ENCODE assay signal across 20 cellular contexts in genomic region chr19:30254214-30254613, GRCh38.
DNase-seq lines count a peak whose midpoint lies in the region; ATAC-seq and TF ChIP-seq lines count a peak whose summit lies in the region.
"Had no signal": no experiment of that assay in that cellular context is flagged by ENCODE, and none has a peak within 500 bp of the region (broad histone marks: within the 10 kb centered on the region; RNA-seq: fewer than 3 reads in every experiment).

No MANE protein-coding gene starts in this region.

- POLR2A ChIA-PET in HEK293 (lab: Yijun Ruan, JAX): interaction anchor here (0.7 kb wide), 1 partner anchor 16 kb away, joined by 3 read pairs; no protein-coding TSS in a partner anchor

- H3K27me3 ChIP-seq in esophagus squamous epithelium: peaks cover 0 to 49% (median 0%) of the 10 kb centered on the region in 4 donors
- H3K27me3 ChIP-seq in neural progenitor cell: peaks cover 10% of the 10 kb centered on the region
- no peaks in the 10 kb centered on the region for H3K27me3 ChIP-seq in mammary epithelial cell (ENCODE audit: insufficient read depth, low read length)
- H3K27me3 ChIP-seq in osteoblast (ENCODE audit: insufficient read depth, low read length): no peaks in the 10 kb centered on the region

- no TSS peak for BruUV-seq in mammary epithelial cell (replicated peaks; lab: Mats Ljungman, UMichigan)

- no peak for DNase-seq in esophagus squamous epithelium (lab: John Stamatoyannopoulos, UW)
- DNase-seq in neural progenitor cell (ENCODE audit: low spot score): no peak
- DNase-seq in nucleus accumbens (lab: John Stamatoyannopoulos, UW): no peak
- DNase-seq in mammary epithelial cell: no peak
- no peak for DNase-seq in osteoblast (ENCODE audit: insufficient read length, low spot score, missing footprints)
- DNase-seq: CD4-positive, alpha-beta T cell; DND-41; NCI-H1417; NCI-H187; NCI-H2107; NCI-H2227 treated with DMSO at 0.1 percent for 48 hours; NCI-H510A treated with DMSO at 0.1 percent for 48 hours; NCI-H748 treated with DMSO at 0.1 percent for 48 hours; PC-9; RPMI8226; SHP77 had no signal

- no peaks in the 10 kb centered on the region for H3K79me2 ChIP-seq in neural progenitor cell (ENCODE audit: low read depth)
- no peaks in the 10 kb centered on the region for H3K79me2 ChIP-seq in mammary epithelial cell (ENCODE audit: insufficient read depth, low read length)
- H3K79me2 ChIP-seq in osteoblast (ENCODE audit: insufficient read depth, low read length): no peaks in the 10 kb centered on the region

- no peaks in the 10 kb centered on the region for H4K20me1 ChIP-seq in neural progenitor cell (ENCODE audit: low read depth)
- no peaks in the 10 kb centered on the region for H4K20me1 ChIP-seq in mammary epithelial cell (ENCODE audit: insufficient read depth, low read length)
- no peaks in the 10 kb centered on the region for H4K20me1 ChIP-seq in osteoblast (ENCODE audit: insufficient read depth, low read length)
- H4K20me1 ChIP-seq: BLaER1 had no signal

- H2AFZ ChIP-seq in neural progenitor cell (replicated peaks) (no peak overlapping the region), mammary epithelial cell (ENCODE audit: low read depth, low read length) (no peak overlapping the region), osteoblast (ENCODE audit: low read length) (no peak overlapping the region)
- H2AFZ ChIP-seq: PC-9 had no signal

- H3K4me2 ChIP-seq in neural progenitor cell: peak overlapping the region; percentile 6
- H3K4me2 ChIP-seq in mammary epithelial cell (ENCODE audit: insufficient read depth, low read depth, low read length): no peak overlapping the region
- no peak overlapping the region for H3K4me2 ChIP-seq in osteoblast (ENCODE audit: insufficient read depth, low read length)
- H3K4me2 ChIP-seq: BLaER1, PC-9 had no signal

- no peaks in the 10 kb centered on the region for H3K36me3 Mint-ChIP-seq in neural progenitor cell

- H3K27ac ChIP-seq in HEK293 (ENCODE audit: extremely low read depth, low read depth, low read length) (no peak overlapping the region), esophagus squamous epithelium (peak overlapping the region in 3 of 4 donors; percentile 57 to 78 (median 76)), neural progenitor cell (no peak overlapping the region), mammary epithelial cell (ENCODE audit: insufficient read depth, low read depth, low read length) (no peak overlapping the region), osteoblast (ENCODE audit: low read depth, low read length) (no peak overlapping the region)
- H3K27ac ChIP-seq: BLaER1, PC-9 had no signal

- H3K36me3 ChIP-seq in HEK293 (ENCODE audit: control insufficient read depth in 2 of 2, insufficient read depth in 1 of 2, low read length in 2 of 2): no peaks in the 10 kb centered on the region
- H3K36me3 ChIP-seq in esophagus squamous epithelium: no peaks in the 10 kb centered on the region
- H3K36me3 ChIP-seq in neural progenitor cell: no peaks in the 10 kb centered on the region
- H3K36me3 ChIP-seq in mammary epithelial cell (ENCODE audit: insufficient read depth, low read length): no peaks in the 10 kb centered on the region
- no peaks in the 10 kb centered on the region for H3K36me3 ChIP-seq in osteoblast (ENCODE audit: insufficient read depth, low read length)
- H3K36me3 ChIP-seq: BLaER1, MG63 had no signal

- in situ Hi-C loops in mammary epithelial cell (cut with MboI; ENCODE audit: low sequenced_read_pairs in 2 of 2): no loop called here

- no peak overlapping the region for H3K4me3 Mint-ChIP-seq in neural progenitor cell
- H3K4me3 Mint-ChIP-seq: CD4-positive, alpha-beta T cell had no signal

- dilution Hi-C loops in mammary epithelial cell (cut with HindIII; ENCODE audit: low sequenced_read_pairs): no loop called here

- H3K27me3 Mint-ChIP-seq in neural progenitor cell (ENCODE audit: insufficient read depth, low read depth): peaks cover 5% of the 10 kb centered on the region

- WGBS in esophagus squamous epithelium, 2 donors: 36 to 39% methylated on average over 5 of the region's 5 CpGs
- 7% methylated on average over 5 of the region's 5 CpGs for WGBS in mammary epithelial cell (ENCODE audit: low coverage, missing lambda C conversion rate)

- no peak overlapping the region for H3K4me3 ChIP-seq in HEK293 (ENCODE audit: low read depth, low read length)
- H3K4me3 ChIP-seq in esophagus squamous epithelium: peak overlapping the region in 3 of 4 donors; percentile 14 to 49 (median 23)
- no peak overlapping the region for H3K4me3 ChIP-seq in neural progenitor cell
- no peak overlapping the region for H3K4me3 ChIP-seq in mammary epithelial cell (replicated peaks in 1 of 3; ENCODE audit: insufficient read depth in 1 of 3, low read depth in 2 of 3, low read length in 3 of 3)
- no peak overlapping the region for H3K4me3 ChIP-seq in osteoblast (ENCODE audit: insufficient read depth, low read length)
- H3K4me3 ChIP-seq: BLaER1, MG63, PC-9 had no signal

- no peak for TF ChIP-seq CTCF in HEK293 (tag by site-specific recombination; IDR thresholded peaks at IDR 0.05)
- TF ChIP-seq CTCF in esophagus squamous epithelium (IDR thresholded peaks at IDR 0.05): no peak
- no peak for TF ChIP-seq CTCF in neural progenitor cell (IDR thresholded peaks at IDR 0.05)
- TF ChIP-seq CTCF in mammary epithelial cell (conservative IDR thresholded peaks at IDR 0.05 in 1 of 2, IDR thresholded peaks at IDR 0.05 in 1 of 2; ENCODE audit: extremely low read depth in 1 of 2, insufficient read depth in 1 of 2, low read depth in 1 of 2, low read length in 2 of 2): no peak
- TF ChIP-seq CTCF in osteoblast (IDR thresholded peaks at IDR 0.05; ENCODE audit: extremely low read depth, low read depth, low read length): no peak

- H3K9me3 ChIP-seq in HEK293 (ENCODE audit: control insufficient read depth, insufficient read depth, low read depth, low read length) (no peaks in the 10 kb centered on the region; the same call in 1 of the 2 replicates), esophagus squamous epithelium (no peaks in the 10 kb centered on the region), neural progenitor cell (ENCODE audit: low read depth) (no peaks in the 10 kb centered on the region), mammary epithelial cell (replicated peaks; ENCODE audit: insufficient read depth, low read length) (peaks cover 16% of the 10 kb centered on the region), osteoblast (ENCODE audit: low read depth, low read length) (no peaks in the 10 kb centered on the region)
- H3K9me3 ChIP-seq: BLaER1, MG63 had no signal

- intact Hi-C loops in esophagus squamous epithelium (cut with DNase I) (no loop called here), mammary epithelial cell (cut with micrococcal nuclease) (no loop called here)

- no peak overlapping the region for H3K9ac ChIP-seq in neural progenitor cell
- H3K9ac ChIP-seq in mammary epithelial cell (ENCODE audit: insufficient read depth, low read length): no peak overlapping the region
- H3K9ac ChIP-seq: BLaER1 had no signal

- peaks cover 52% of the 10 kb centered on the region for H3K4me1 Mint-ChIP-seq in neural progenitor cell

- H3K4me1 ChIP-seq in HEK293 (ENCODE audit: control insufficient read depth, insufficient read depth, low read length): peaks cover 25% of the 10 kb centered on the region
- peaks cover 0 to 15% (median 0%) of the 10 kb centered on the region in 3 donors for H3K4me1 ChIP-seq in esophagus squamous epithelium
- peaks cover 33% of the 10 kb centered on the region for H3K4me1 ChIP-seq in neural progenitor cell
- no peaks in the 10 kb centered on the region for H3K4me1 ChIP-seq in mammary epithelial cell (ENCODE audit: insufficient read depth, low read length)
- no peaks in the 10 kb centered on the region for H3K4me1 ChIP-seq in osteoblast (ENCODE audit: insufficient read depth, low read length)
- H3K4me1 ChIP-seq: BLaER1 had no signal

- CTCF ChIA-PET in HEK293 (lab: Yijun Ruan, JAX) (interaction anchor here (0.6 to 1.4 kb wide), 5 partner anchors 17 to 413 kb away, joined by 3 to 4 read pairs (median 3); no protein-coding TSS in a partner anchor), mammary epithelial cell (lab: Charles Lee; ENCODE audit: low non-redundant PET) (no interaction called here)

- TF ChIP-seq POLR2A in esophagus squamous epithelium (IDR thresholded peaks at IDR 0.05): no peak

- no peaks in the 10 kb centered on the region for H3K9me3 Mint-ChIP-seq in neural progenitor cell
- H3K9me3 Mint-ChIP-seq: CD4-positive, alpha-beta T cell had no signal

- no peaks in the 10 kb centered on the region for H3F3A ChIP-seq in neural progenitor cell (ENCODE audit: low read depth)

- ATAC-seq in GM18498 (IDR thresholded peaks at IDR 0.05; ENCODE audit: unreplicated experiment): no peak

- no peak overlapping the region for H3K27ac Mint-ChIP-seq in neural progenitor cell
- H3K27ac Mint-ChIP-seq: CD4-positive, alpha-beta T cell had no signal

TF ChIP-seq in HEK293, 187 proteins besides CTCF, POLR2A, EP300 and RAD21:
- TF ChIP-seq IKZF3 (tag by site-specific recombination; IDR thresholded peaks at IDR 0.05) (peak; percentile 36; the same call in 1 of the 2 replicates), ZNF473 (tag by site-specific recombination; IDR thresholded peaks at IDR 0.05) (no peak), ZNF654 (tag by site-specific recombination; IDR thresholded peaks at IDR 0.05; ENCODE audit: low read depth) (no peak)

Comparison
In these comparisons a context has a peak if more than half of its experiments do, and no peak if none do; other contexts are left out.
1. H3K27ac ChIP-seq: peak in esophagus squamous epithelium (3 of 4); none in HEK293 (single experiment), neural progenitor cell (single experiment), mammary epithelial cell (single experiment) and osteoblast (single experiment).
2. H3K4me3 ChIP-seq: peak in esophagus squamous epithelium (3 of 4); none in HEK293 (single experiment), neural progenitor cell (single experiment), mammary epithelial cell (0 of 3) and osteoblast (single experiment).